In genomic region chr1:228736844-228737415, GRCh38 we compare ENCODE assay signal across 8 cellular contexts. TPM values are rescaled to one million over a fixed set of nuclear protein-coding genes. Genes with fewer than 3 reads are reported as not detected.
DNase-seq lines count a peak whose midpoint lies in the region; ATAC-seq and TF ChIP-seq lines count a peak whose summit lies in the region.
"Had no signal": no experiment of that assay in that cellular context is flagged by ENCODE, and none has a peak within 500 bp of the region (broad histone marks: within the 10 kb centered on the region; RNA-seq: fewer than 3 reads in every experiment).

No MANE protein-coding gene starts in this region.

- H3K27me3 Mint-ChIP-seq in brain: peaks cover 4% of the 10 kb centered on the region

- H3K14ac ChIP-seq in mesenchymal stem cell (ENCODE audit: low read length in 2 of 2): no peak overlapping the region

- H3K27ac ChIP-seq in mesenchymal stem cell (ENCODE audit: low read length, poor library complexity, severe bottlenecking): no peak overlapping the region
- H3K27ac ChIP-seq in temporal lobe (ENCODE audit: low read depth, low read length): peak overlapping the region; percentile 91
- H3K27ac ChIP-seq: PC-9 had no signal

- H3K4me2 ChIP-seq in mesenchymal stem cell (ENCODE audit: low read length, poor library complexity, severe bottlenecking): no peak overlapping the region
- H3K4me2 ChIP-seq: PC-9 had no signal

- H3K4ac ChIP-seq in mesenchymal stem cell (ENCODE audit: low read depth in 1 of 2, low read length in 2 of 2): no peak overlapping the region

- no peak overlapping the region for H2BK15ac ChIP-seq in mesenchymal stem cell (ENCODE audit: low read depth, poor library complexity, severe bottlenecking)

- H2BK5ac ChIP-seq in mesenchymal stem cell (ENCODE audit: low read depth, low read length, poor library complexity, severe bottlenecking): no peak overlapping the region

- H3K9ac ChIP-seq in mesenchymal stem cell (ENCODE audit: low read length): peak overlapping the region; percentile 77

- peak overlapping the region; percentile 92 to 99 (median 97) for H3K4me3 Mint-ChIP-seq in brain

- peaks cover 5 to 32% of the 10 kb centered on the region in 2 experiments for H3K27me3 ChIP-seq in mesenchymal stem cell (ENCODE audit: control insufficient read depth in 1 of 2, insufficient read depth in 1 of 2, low read length in 2 of 2)

- no peak overlapping the region for H4K91ac ChIP-seq in mesenchymal stem cell (ENCODE audit: low read length)

- peak; percentile 46 for DNase-seq in HuH-7 (ENCODE audit: low spot score)
- DNase-seq in mesenchymal stem cell: peak; percentile 17
- DNase-seq: PC-9 had no signal

- 16% methylated on average over 3 of the region's 4 CpGs for WGBS in mesenchymal stem cell

- peaks cover 55% of the 10 kb centered on the region for H3K4me1 Mint-ChIP-seq in brain

- no peak overlapping the region for H4K8ac ChIP-seq in mesenchymal stem cell (ENCODE audit: low read length)

- H3K4me1 ChIP-seq in mesenchymal stem cell (ENCODE audit: control insufficient read depth, insufficient read depth, low read depth, low read length): peaks cover 10% of the 10 kb centered on the region

- H2AFZ ChIP-seq in mesenchymal stem cell (ENCODE audit: low read depth, low read length): no peak overlapping the region
- H2AFZ ChIP-seq: PC-9 had no signal

- H3K36me3 ChIP-seq in mesenchymal stem cell (ENCODE audit: control insufficient read depth in 1 of 2, insufficient read depth in 2 of 2, low read depth in 1 of 2, low read length in 2 of 2): peaks cover 0 to 4% of the 10 kb centered on the region in 2 experiments

- H3K36me3 Mint-ChIP-seq in brain: peaks cover 36% of the 10 kb centered on the region

- H3K9me3 ChIP-seq in mesenchymal stem cell (ENCODE audit: control insufficient read depth, low read length): no peaks in the 10 kb centered on the region

- no peak for TF ChIP-seq CTCF in brain (conservative IDR thresholded peaks at IDR 0.05)

- peak overlapping the region in 4 of 5 experiments; percentile 83 to 89 (median 88) for H3K27ac Mint-ChIP-seq in brain

- H2AK5ac ChIP-seq in mesenchymal stem cell (ENCODE audit: low read length, severe bottlenecking): no peak overlapping the region

- no peak overlapping the region for H3K18ac ChIP-seq in mesenchymal stem cell (ENCODE audit: low read depth in 1 of 2, low read length in 2 of 2)

- no peak for ATAC-seq in HG03097 (IDR thresholded peaks at IDR 0.05; ENCODE audit: low FRiP score, unreplicated experiment)
- no peak for ATAC-seq in GM19035 (IDR thresholded peaks at IDR 0.05; ENCODE audit: unreplicated experiment)
- ATAC-seq in HG03442 (IDR thresholded peaks at IDR 0.05; ENCODE audit: unreplicated experiment): no peak

- H3K23ac ChIP-seq in mesenchymal stem cell (ENCODE audit: low read length in 2 of 2): no peak overlapping the region

- H3K9me3 Mint-ChIP-seq in brain: no peaks in the 10 kb centered on the region

- no peaks in the 10 kb centered on the region for H3K79me1 ChIP-seq in mesenchymal stem cell (replicated peaks; ENCODE audit: low read length, poor library complexity, severe bottlenecking)

- no peak overlapping the region for H2BK120ac ChIP-seq in mesenchymal stem cell (ENCODE audit: low read depth, low read length)

- H3K4me3 ChIP-seq in mesenchymal stem cell (ENCODE audit: insufficient read depth in 1 of 2, low read depth in 1 of 2, low read length in 2 of 2): peak overlapping the region in 1 of 2 experiments; percentile 81
- H3K4me3 ChIP-seq: PC-9 had no signal

- H2BK12ac ChIP-seq in mesenchymal stem cell (ENCODE audit: low read length in 2 of 2): no peak overlapping the region

RNA-seq across cellular contexts. Expression of gene RHOU, which starts 1.7 kb away (rescaled TPM):
- 18.4 TPM for polyA plus RNA-seq in brain (ENCODE audit: insufficient read depth, low read depth, low replicate concordance)
- 7.9 TPM for polyA plus RNA-seq in mesenchymal stem cell (2013, experiment 1 of 2)
- polyA plus RNA-seq in mesenchymal stem cell (2013, experiment 2 of 2): 7.8 TPM
- total RNA-seq in temporal lobe: 36.1 TPM
- total RNA-seq: PC-9 had no signal
